In genomic region chr5:151319334-151319733, GRCh38 we compare ENCODE assay signal across 9 cellular contexts. TPM values are rescaled to one million over a fixed set of nuclear protein-coding genes. Genes with fewer than 3 reads are reported as not detected.
DNase-seq lines count a peak whose midpoint lies in the region; TF ChIP-seq lines count a peak whose summit lies in the region.
"Had no signal": no experiment of that assay in that cellular context is flagged by ENCODE, and none has a peak within 500 bp of the region (broad histone marks: within the 10 kb centered on the region; RNA-seq: fewer than 3 reads in every experiment).

No MANE protein-coding gene starts in this region.

- no peak overlapping the region for H3K4me3 ChIP-seq in epithelial cell of proximal tubule (ENCODE audit: low read depth, low read length)

- peak; percentile 59 for TF ChIP-seq CTCF in epithelial cell of proximal tubule (conservative IDR thresholded peaks at IDR 0.05; ENCODE audit: low read depth, low read length)

- DNase-seq in DMS53 (lab: John Stamatoyannopoulos, UW): peak; percentile 29
- no peak for DNase-seq in DMS53 treated with DMSO at 0.1 percent for 48 hours (lab: John Stamatoyannopoulos, UW; ENCODE audit: unreplicated experiment)
- peak; percentile 42 for DNase-seq in H4 (ENCODE audit: low spot score)
- DNase-seq in NCI-H187 (lab: John Stamatoyannopoulos, UW): peak; percentile 16 to 41
- no peak for DNase-seq in epithelial cell of proximal tubule (ENCODE audit: low read depth)
- peak; percentile 26 for DNase-seq in retina
- no peak for DNase-seq in activated effector memory CD4-positive, alpha-beta T cell treated with anti-CD3 and anti-CD28 coated beads, Interleukin-2, amount 50 U/mL, for 16 hours
- no peak for DNase-seq in stimulated activated naive CD4-positive, alpha-beta T cell (lab: John Stamatoyannopoulos, UW)

RNA-seq across cellular contexts. Expression of gene SLC36A3, which starts 15.8 kb away (rescaled TPM):
- not detected in 2 replicates for total RNA-seq in H4 (2014; rRNA removed; shearing (Covaris generic))
- not detected in 2 replicates for total RNA-seq in epithelial cell of proximal tubule
- total RNA-seq: mononuclear cell had no signal

RNA-seq across cellular contexts. Expression of gene SLC36A2, which starts 28.0 kb away (rescaled TPM):
- total RNA-seq in H4 (2014; rRNA removed; shearing (Covaris generic)): 0.14 TPM in 1 of 2 replicates, not detected in the other
- total RNA-seq in epithelial cell of proximal tubule: not detected in 2 replicates
- total RNA-seq: mononuclear cell had no signal

Comparison
In these comparisons a context has a peak if more than half of its experiments do, and no peak if none do; other contexts are left out.
1. DNase-seq: peak in DMS53 (single experiment), H4 (single experiment), NCI-H187 (2 of 2) and retina (single experiment); none in DMS53 treated with DMSO at 0.1 percent for 48 hours (single experiment), epithelial cell of proximal tubule (single experiment), activated effector memory CD4-positive, alpha-beta T cell treated with anti-CD3 and anti-CD28 coated beads, Interleukin-2, amount 50 U/mL, for 16 hours (single experiment) and stimulated activated naive CD4-positive, alpha-beta T cell (0 of 6).